13 cellular contexts compared by ENCODE assay signal in genomic region chr11:73249304-73249703, GRCh38. TPM values are rescaled to one million over a fixed set of nuclear protein-coding genes. Genes with fewer than 3 reads are reported as not detected.
DNase-seq lines count a peak whose midpoint lies in the region; ATAC-seq, FAIRE-seq and TF ChIP-seq lines count a peak whose summit lies in the region.
"Had no signal": no experiment of that assay in that cellular context is flagged by ENCODE, and none has a peak within 500 bp of the region (broad histone marks: within the 10 kb centered on the region; RNA-seq: fewer than 3 reads in every experiment).

No MANE protein-coding gene starts in this region.

- H4K20me1 ChIP-seq in neural progenitor cell (ENCODE audit: low read depth): no peaks in the 10 kb centered on the region

- no peaks in the 10 kb centered on the region for H3K27me3 Mint-ChIP-seq in activated T-helper 17 cell treated with anti-CD3 and anti-CD28 coated beads, Interleukin-2, amount 50 U/mL, for 72 hours
- no peaks in the 10 kb centered on the region for H3K27me3 Mint-ChIP-seq in naive B cell
- peaks cover 7% of the 10 kb centered on the region for H3K27me3 Mint-ChIP-seq in neural progenitor cell (ENCODE audit: insufficient read depth, low read depth)

- H3K36me3 ChIP-seq in neural progenitor cell: no peaks in the 10 kb centered on the region
- H3K36me3 ChIP-seq: vagina had no signal

- H3F3A ChIP-seq in neural progenitor cell (ENCODE audit: low read depth): peaks cover 23% of the 10 kb centered on the region

- no peak overlapping the region for H3K4me3 Mint-ChIP-seq in activated T-helper 17 cell treated with anti-CD3 and anti-CD28 coated beads, Interleukin-2, amount 50 U/mL, for 72 hours
- H3K4me3 Mint-ChIP-seq in naive B cell (no peak overlapping the region), neural progenitor cell (no peak overlapping the region)

- no peak for DNase-seq in GM12892 (ENCODE audit: insufficient read length)
- DNase-seq in naive B cell: no peak
- DNase-seq in neural progenitor cell (ENCODE audit: low spot score): no peak
- no peak for DNase-seq in NCI-H2081 treated with DMSO at 0.1 percent for 48 hours (lab: John Stamatoyannopoulos, UW)
- no peak for DNase-seq in KG1 (lab: John Stamatoyannopoulos, UW)
- DNase-seq in DMS153 treated with DMSO at 0.1 percent for 48 hours (lab: John Stamatoyannopoulos, UW; ENCODE audit: unreplicated experiment): no peak
- DNase-seq: cortex of kidney, NCI-H2171 treated with DMSO at 0.1 percent for 48 hours, SK-N-SH had no signal

- H3K4me1 ChIP-seq in neural progenitor cell: peaks cover 7% of the 10 kb centered on the region
- H3K4me1 ChIP-seq: vagina had no signal

- H2AFZ ChIP-seq in neural progenitor cell (replicated peaks): no peak overlapping the region

- no peak for TF ChIP-seq POLR2A in GM12892 (IDR thresholded peaks at IDR 0.05; ENCODE audit: low read depth, low read length)

- H3K9me3 ChIP-seq in neural progenitor cell (ENCODE audit: low read depth): no peaks in the 10 kb centered on the region
- H3K9me3 ChIP-seq: SK-N-SH, vagina had no signal

- H3K4me3 ChIP-seq in neural progenitor cell: no peak overlapping the region
- H3K4me3 ChIP-seq: vagina had no signal

- TF ChIP-seq CTCF in neural progenitor cell (IDR thresholded peaks at IDR 0.05): no peak

- no peaks in the 10 kb centered on the region for H3K4me1 Mint-ChIP-seq in activated T-helper 17 cell treated with anti-CD3 and anti-CD28 coated beads, Interleukin-2, amount 50 U/mL, for 72 hours
- H3K4me1 Mint-ChIP-seq in naive B cell (peaks cover 0 to 2% (median 0%) of the 10 kb centered on the region in 3 donors), neural progenitor cell (peaks cover 19% of the 10 kb centered on the region)

- H3K79me2 ChIP-seq in neural progenitor cell (ENCODE audit: low read depth): no peaks in the 10 kb centered on the region

- no peak overlapping the region for H3K9ac ChIP-seq in neural progenitor cell
- H3K9ac ChIP-seq: SK-N-SH had no signal

- peak; percentile 65 for FAIRE-seq in GM12892 (lab: Jason Lieb, UNC)
- FAIRE-seq: H54 had no signal

- H3K27me3 ChIP-seq in neural progenitor cell: no peaks in the 10 kb centered on the region
- H3K27me3 ChIP-seq: vagina had no signal

- no peak overlapping the region for H3K27ac Mint-ChIP-seq in activated T-helper 17 cell treated with anti-CD3 and anti-CD28 coated beads, Interleukin-2, amount 50 U/mL, for 72 hours
- no peak overlapping the region for H3K27ac Mint-ChIP-seq in naive B cell
- no peak overlapping the region for H3K27ac Mint-ChIP-seq in neural progenitor cell

- H3K36me3 Mint-ChIP-seq in activated T-helper 17 cell treated with anti-CD3 and anti-CD28 coated beads, Interleukin-2, amount 50 U/mL, for 72 hours (ENCODE audit: low read depth): no peaks in the 10 kb centered on the region
- H3K36me3 Mint-ChIP-seq in naive B cell (no peaks in the 10 kb centered on the region), neural progenitor cell (no peaks in the 10 kb centered on the region)

- H3K4me2 ChIP-seq in neural progenitor cell: no peak overlapping the region
- H3K4me2 ChIP-seq: SK-N-SH had no signal

- no peak overlapping the region for H3K27ac ChIP-seq in neural progenitor cell
- H3K27ac ChIP-seq: vagina had no signal

- ATAC-seq in HG02642 (IDR thresholded peaks at IDR 0.05; ENCODE audit: poor library complexity, unreplicated experiment): peak; percentile 59
- peak; percentile 63 for ATAC-seq in activated T-helper 17 cell treated with anti-CD3 and anti-CD28 coated beads, Interleukin-2, amount 50 U/mL, for 72 hours (replicated peaks)
- peak; percentile 57 to 68 for ATAC-seq in naive B cell (ENCODE audit: low read depth in 2 of 2)

- H3K9me3 Mint-ChIP-seq in activated T-helper 17 cell treated with anti-CD3 and anti-CD28 coated beads, Interleukin-2, amount 50 U/mL, for 72 hours: no peaks in the 10 kb centered on the region
- H3K9me3 Mint-ChIP-seq in naive B cell (no peaks in the 10 kb centered on the region), neural progenitor cell (no peaks in the 10 kb centered on the region)

RNA-seq across cellular contexts. Expression of gene P2RY6, which starts 22.8 kb away (rescaled TPM):
- polyA plus RNA-seq in GM12892 (2012; ENCODE audit: missing spikeins): 0.13 TPM
- not detected for total RNA-seq in activated T-helper 17 cell treated with anti-CD3 and anti-CD28 coated beads, Interleukin-2, amount 50 U/mL, for 72 hours
- not detected for polyA plus RNA-seq in naive B cell (ENCODE audit: low read depth in 6 of 6)
- 0.25 TPM in 1 of 2 replicates, not detected in the other for total RNA-seq in neural progenitor cell (ENCODE audit: low replicate concordance)

RNA-seq across cellular contexts. Expression of gene P2RY2, which starts 31.2 kb away (rescaled TPM):
- polyA plus RNA-seq in GM12892 (2012; ENCODE audit: missing spikeins): not detected
- not detected for total RNA-seq in activated T-helper 17 cell treated with anti-CD3 and anti-CD28 coated beads, Interleukin-2, amount 50 U/mL, for 72 hours
- under 1 TPM in 1 of 6 donors, not detected in 5; 0.18 TPM for polyA plus RNA-seq in naive B cell (ENCODE audit: low read depth in 6 of 6)
- 0.45 and 0.84 TPM in 2 replicates for total RNA-seq in neural progenitor cell (ENCODE audit: low replicate concordance)

RNA-seq across cellular contexts. Expression of gene ARHGEF17, which starts 58.8 kb away (rescaled TPM):
- 8.9 TPM for polyA plus RNA-seq in GM12892 (2012; ENCODE audit: missing spikeins)
- total RNA-seq in activated T-helper 17 cell treated with anti-CD3 and anti-CD28 coated beads, Interleukin-2, amount 50 U/mL, for 72 hours: under 1 TPM; 0.06 to 0.42 TPM
- not detected for polyA plus RNA-seq in naive B cell (ENCODE audit: low read depth in 6 of 6)
- 19.9 and 41.8 TPM in 2 replicates for total RNA-seq in neural progenitor cell (ENCODE audit: low replicate concordance)

Comparison
In these comparisons a context has a peak if more than half of its experiments do, and no peak if none do; other contexts are left out.
1. RNA of gene ARHGEF17, which starts 58.8 kb away (total RNA-seq): 19.9 to 41.8 TPM in neural progenitor cell; 0.06 to 0.42 TPM in activated T-helper 17 cell treated with anti-CD3 and anti-CD28 coated beads, Interleukin-2, amount 50 U/mL, for 72 hours; every median in the first group is over 10 times any median in the second.
2. Peak in every context shown above with its lines, with median percentiles within 50 percentile points of each other: ATAC-seq.